In the genomic region with DNA sequence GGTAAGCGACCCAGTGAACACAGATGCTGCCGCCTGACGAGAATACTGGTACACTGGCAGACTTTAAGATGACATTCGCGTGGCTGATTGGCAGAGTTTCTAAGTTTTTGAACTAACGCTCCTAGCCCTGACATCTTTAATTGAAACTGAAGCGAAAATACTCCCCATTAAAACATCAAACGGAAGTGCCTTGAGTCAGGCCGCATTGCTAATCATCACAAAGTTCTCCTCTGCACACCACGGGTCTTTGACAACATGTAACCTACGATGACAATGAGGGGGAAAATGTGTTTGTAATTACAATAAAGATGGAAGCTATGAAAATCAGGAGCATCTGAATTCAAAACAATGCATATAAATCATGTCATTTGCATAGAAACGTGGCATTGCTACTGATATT, we compare ENCODE assay signal across 1 cellular context.
TF ChIP-seq lines count a peak whose summit lies in the region.

No MANE protein-coding gene starts in this region.

TF ChIP-seq in H1, 55 proteins besides CTCF, POLR2A, EP300 and RAD21:
- TF ChIP-seq PHF8 (conservative IDR thresholded peaks at IDR 0.05; ENCODE audit: low read depth, low read length): no peak
- no peak for TF ChIP-seq SUZ12 (IDR thresholded peaks at IDR 0.05; ENCODE audit: low read length)
- no peak for TF ChIP-seq SIX5 (IDR thresholded peaks at IDR 0.05; ENCODE audit: low read depth, low read length)
